30 cellular contexts compared by ENCODE assay signal in the genomic region with DNA sequence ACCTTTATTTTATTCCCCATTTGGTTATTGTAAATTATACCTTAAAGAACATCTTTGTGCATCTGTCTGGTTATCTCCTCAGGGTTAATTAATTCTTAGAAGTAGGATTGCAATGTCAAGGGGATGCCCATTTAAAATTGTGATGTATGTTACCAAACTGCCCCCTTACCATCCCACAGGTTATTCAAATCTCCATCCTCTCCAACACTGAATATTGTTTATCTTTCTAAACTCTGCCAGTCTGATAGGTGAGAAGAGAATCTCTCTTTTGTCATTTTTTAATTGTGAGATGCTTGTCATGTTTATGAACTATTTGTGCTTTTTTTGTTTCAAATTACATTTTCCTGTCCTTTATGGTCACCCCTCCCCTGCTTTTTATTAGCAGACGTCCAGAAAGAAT. TPM values are rescaled to one million over a fixed set of nuclear protein-coding genes. Genes with fewer than 3 reads are reported as not detected.
"Had no signal": no experiment of that assay in that cellular context is flagged by ENCODE, and none has a peak within 500 bp of the region (broad histone marks: within the 10 kb centered on the region; RNA-seq: fewer than 3 reads in every experiment).

No MANE protein-coding gene starts in this region.

- H3K27ac Mint-ChIP-seq: stimulated activated effector memory CD8-positive, alpha-beta T cell treated with anti-CD3 and anti-CD28 coated beads, Interleukin-12 subunit alpha, Interleukin-12 subunit beta, amount 100 ng/mL, for 72 hours; stimulated activated memory B cell treated with anti-CD40 and anti-IgM and Interleukin-4, amounts not matched to agents 10 μg/mL and 1 μg/mL and 100 μg/mL, for 72 hours; stimulated activated naive B cell treated with anti-CD40 and anti-IgM and Interleukin-4, amounts not matched to agents 10 μg/mL and 1 μg/mL and 100 μg/mL, for 72 hours; stimulated activated naive CD8-positive, alpha-beta T cell treated with anti-CD3 and anti-CD28 coated beads, Interleukin-15, amount 100 ng/mL, for 72 hours; stimulated activated naive CD8-positive, alpha-beta T cell treated with anti-CD3 and anti-CD28 coated beads, Interleukin-15, Interleukin-2, amounts not matched to agents 100 ng/mL and 50 ng/mL, for 24 hours; type B pancreatic cell had no signal

- ATAC-seq: stimulated activated effector memory CD8-positive, alpha-beta T cell treated with anti-CD3 and anti-CD28 coated beads, Interleukin-12 subunit alpha, Interleukin-12 subunit beta, amount 100 ng/mL, for 72 hours; stimulated activated memory B cell treated with anti-CD40 and anti-IgM and Interleukin-4, amounts not matched to agents 10 μg/mL and 1 μg/mL and 100 μg/mL, for 72 hours; stimulated activated naive B cell treated with anti-CD40 and anti-IgM and Interleukin-4, amounts not matched to agents 10 μg/mL and 1 μg/mL and 100 μg/mL, for 72 hours; stimulated activated naive CD8-positive, alpha-beta T cell treated with anti-CD3 and anti-CD28 coated beads, Interleukin-15, amount 100 ng/mL, for 72 hours; stimulated activated naive CD8-positive, alpha-beta T cell treated with anti-CD3 and anti-CD28 coated beads, Interleukin-15, Interleukin-2, amounts not matched to agents 100 U/mL and 50 U/mL, for 24 hours; upper lobe of right lung had no signal

- H3K36me3 ChIP-seq: stomach, suprapubic skin, thoracic aorta, thyroid gland, tibial artery, tibial nerve, transverse colon, upper lobe of left lung, upper lobe of right lung, uterus, vagina had no signal

- FAIRE-seq: urothelium cell line had no signal

- H3K9me3 Mint-ChIP-seq: type B pancreatic cell had no signal

- H3K4me1 ChIP-seq: testis, upper lobe of right lung, uterus, vagina had no signal

- H3K4me3 Mint-ChIP-seq: stimulated activated effector memory CD8-positive, alpha-beta T cell treated with anti-CD3 and anti-CD28 coated beads, Interleukin-12 subunit alpha, Interleukin-12 subunit beta, amount 100 ng/mL, for 72 hours; stimulated activated memory B cell treated with anti-CD40 and anti-IgM and Interleukin-4, amounts not matched to agents 10 μg/mL and 1 μg/mL and 100 μg/mL, for 72 hours; stimulated activated naive B cell treated with anti-CD40 and anti-IgM and Interleukin-4, amounts not matched to agents 10 μg/mL and 1 μg/mL and 100 μg/mL, for 72 hours; stimulated activated naive CD8-positive, alpha-beta T cell treated with anti-CD3 and anti-CD28 coated beads, Interleukin-15, amount 100 ng/mL, for 72 hours; stimulated activated naive CD8-positive, alpha-beta T cell treated with anti-CD3 and anti-CD28 coated beads, Interleukin-15, Interleukin-2, amounts not matched to agents 100 ng/mL and 50 ng/mL, for 24 hours; type B pancreatic cell had no signal

- H3K27ac ChIP-seq: stomach, suprapubic skin, testis, thoracic aorta, thyroid gland, tibial artery, tibial nerve, transverse colon, upper lobe of left lung, upper lobe of right lung, uterus, vagina had no signal

- H3K9me3 ChIP-seq: suprapubic skin, testis, thoracic aorta, thyroid gland, tibial artery, transverse colon, upper lobe of right lung, uterus, vagina had no signal

- H3K4me3 ChIP-seq: stomach, suprapubic skin, testis, thoracic aorta, thyroid gland, tibial artery, tibial nerve, transverse colon, upper lobe of left lung, upper lobe of right lung, uterus, vagina had no signal

- H3K27me3 ChIP-seq: testis, thyroid gland, vagina had no signal

- DNase-seq: stimulated activated CD4-positive, alpha-beta T cell treated with anti-CD3 and anti-CD28 coated beads, Interleukin-2, amount 100 ng/mL, for 48 hours; stimulated activated CD4-positive, alpha-beta T cell treated with anti-CD3 and anti-CD28 coated beads, Interleukin-4, amount 100 ng/mL, for 1 hour; stimulated activated CD4-positive, alpha-beta T cell treated with anti-CD3 and anti-CD28 coated beads, Interleukin-4, amount 100 ng/mL, for 24 hours; stimulated activated CD4-positive, alpha-beta T cell treated with anti-CD3 and anti-CD28 coated beads, Interleukin-4, amount 100 ng/mL, for 4 hours; stimulated activated CD8-positive, alpha-beta memory T cell treated with anti-CD3 and anti-CD28 coated beads, Interleukin-4, amount 100 ng/mL, for 48 hours; stimulated activated naive B cell treated with anti-CD40 and anti-IgM and Interleukin-4, amounts not matched to agents 10 μg/mL and 1 μg/mL and 100 μg/mL, for 72 hours; stimulated activated naive CD4-positive, alpha-beta T cell; stimulated activated naive CD4-positive, alpha-beta T cell treated with Interleukin-2 at 50 U/mL for 16 hours; stimulated activated naive CD8-positive, alpha-beta T cell treated with anti-CD3 and anti-CD28 coated beads, Interleukin-15, amount 100 ng/mL, for 72 hours; stimulated activated naive CD8-positive, alpha-beta T cell treated with anti-CD3 and anti-CD28 coated beads, Interleukin-15, Interleukin-2, amounts not matched to agents 100 U/mL and 50 U/mL, for 24 hours; stomach; substantia nigra; testis; thyroid gland; tibial artery; transverse colon; trophoblast cell; upper lobe of left lung; upper lobe of right lung; uterus had no signal

- H3K36me3 Mint-ChIP-seq: stimulated activated effector memory CD8-positive, alpha-beta T cell treated with anti-CD3 and anti-CD28 coated beads, Interleukin-12 subunit alpha, Interleukin-12 subunit beta, amount 100 ng/mL, for 72 hours; stimulated activated memory B cell treated with anti-CD40 and anti-IgM and Interleukin-4, amounts not matched to agents 10 μg/mL and 1 μg/mL and 100 μg/mL, for 72 hours; type B pancreatic cell had no signal

RNA-seq across cellular contexts. Expression of a gene that starts 55.8 kb away (rescaled TPM):
- total RNA-seq: stomach, subcutaneous adipose tissue, thoracic aorta, tibial nerve, transverse colon, vagina had no signal
- polyA plus RNA-seq: stomach had no signal
